ENCODE assay signal across 10 cellular contexts in the genomic region with DNA sequence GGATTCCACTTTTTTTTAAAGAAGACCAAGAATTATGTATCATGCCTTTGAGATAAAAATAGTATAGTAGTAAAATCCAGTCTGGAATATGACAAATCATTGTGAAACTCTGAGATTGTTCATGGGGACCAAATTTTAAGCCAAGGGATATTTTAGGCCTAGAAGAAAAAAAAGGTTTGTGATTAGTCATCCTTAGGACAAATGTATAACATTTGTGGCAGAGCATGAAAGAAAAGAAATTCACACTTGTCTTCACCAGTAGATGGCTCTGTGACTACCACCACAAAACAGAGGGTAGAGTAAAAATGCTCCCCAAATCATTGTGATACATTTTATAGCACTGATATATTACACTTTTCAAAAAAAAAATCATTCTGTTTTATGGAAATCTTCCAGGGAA.
DNase-seq lines count a peak whose midpoint lies in the region; ATAC-seq, FAIRE-seq and TF ChIP-seq lines count a peak whose summit lies in the region.
"Had no signal": no experiment of that assay in that cellular context is flagged by ENCODE, and none has a peak within 500 bp of the region (broad histone marks: within the 10 kb centered on the region; RNA-seq: fewer than 3 reads in every experiment).

No MANE protein-coding gene starts in this region.

- no peaks in the 10 kb centered on the region for H3K9me3 ChIP-seq in left ventricle myocardium inferior (replicated peaks)

- no peak overlapping the region for H3K4me3 ChIP-seq in left ventricle myocardium inferior
- no peak overlapping the region for H3K4me3 ChIP-seq in epithelial cell of proximal tubule (ENCODE audit: low read depth, low read length)

- no peak overlapping the region for H3K27ac ChIP-seq in left ventricle myocardium inferior (replicated peaks)

- ATAC-seq in left ventricle myocardium superior (no peak), Right ventricle myocardium superior (ENCODE audit: poor library complexity) (no peak), HG03025 (IDR thresholded peaks at IDR 0.05; ENCODE audit: low FRiP score, unreplicated experiment) (no peak)

- no peaks in the 10 kb centered on the region for H3K27me3 ChIP-seq in left ventricle myocardium inferior (ENCODE audit: low read depth)

- no peaks in the 10 kb centered on the region for H3K36me3 ChIP-seq in left ventricle myocardium inferior

- peak; percentile 29 for TF ChIP-seq CTCF in left ventricle myocardium inferior (IDR thresholded peaks at IDR 0.05; ENCODE audit: borderline replicate concordance)
- peak; percentile 56 for TF ChIP-seq CTCF in epithelial cell of proximal tubule (conservative IDR thresholded peaks at IDR 0.05; ENCODE audit: low read depth, low read length)

- intact Hi-C loops in left ventricle myocardium inferior (cut with micrococcal nuclease) = no loop called here
- intact Hi-C loops in left ventricle myocardium superior (cut with micrococcal nuclease) = no loop called here
- intact Hi-C loops in Right ventricle myocardium superior (cut with DNase I) = no loop called here

- no peak for FAIRE-seq in urothelium cell line (lab: Jason Lieb, UNC)

- H3K4me1 ChIP-seq in left ventricle myocardium inferior = no peaks in the 10 kb centered on the region

- DNase-seq in left ventricle myocardium inferior (no peak), left ventricle myocardium superior (no peak), NCI-H226 (peak; percentile 1), epithelial cell of proximal tubule (ENCODE audit: low read depth) (no peak), urothelium cell line (ENCODE audit: low spot score) (peak; percentile 16), Right ventricle myocardium superior (no peak), OCI-M2 (lab: John Stamatoyannopoulos, UW; ENCODE audit: unreplicated experiment) (no peak)
- DNase-seq: activated CD4-positive, alpha-beta T cell treated with anti-CD3 and anti-CD28 coated beads, Interleukin-2, amount 50 U/mL, for 1 hour; GF-D8 had no signal

Comparison
In these comparisons a context has a peak if more than half of its experiments do, and no peak if none do; other contexts are left out.
1. DNase-seq: peak in NCI-H226 (single experiment) and urothelium cell line (single experiment); none in left ventricle myocardium inferior (single experiment), left ventricle myocardium superior (single experiment), epithelial cell of proximal tubule (single experiment), Right ventricle myocardium superior (single experiment) and OCI-M2 (single experiment).